Comparison of ENCODE assay signal across 1 cellular context in the genomic region with DNA sequence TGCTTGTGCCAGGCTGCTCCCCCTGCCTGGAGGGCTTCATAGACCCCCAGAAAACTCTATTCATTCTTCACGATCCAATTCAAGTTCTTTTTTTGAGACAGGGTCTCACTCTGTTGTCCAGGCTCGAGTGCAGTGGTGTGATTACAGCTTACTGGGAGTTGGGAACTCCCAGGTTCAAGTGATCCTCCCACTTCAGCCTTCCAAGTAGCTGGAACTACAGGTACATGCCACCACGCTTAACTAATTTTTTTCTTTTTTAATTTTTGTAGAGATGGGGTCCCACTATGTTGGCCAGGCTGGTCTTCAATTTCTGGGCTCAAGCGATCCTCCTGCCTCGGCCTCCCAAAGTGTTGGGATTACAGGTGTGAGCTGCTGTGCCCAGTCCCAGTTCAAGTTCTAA.
A peak's percentile ranks its signal among the peaks of the same experiment; 100 is the strongest.
TF ChIP-seq lines count a peak whose summit lies in the region.

No MANE protein-coding gene starts in this region.

TF ChIP-seq in K562, 482 proteins besides CTCF, POLR2A, EP300 and RAD21:
- TF ChIP-seq ZBTB43 (CRISPR knock-in tag; IDR thresholded peaks at IDR 0.05) = 0 out of 2 replicates have a peak, but pooled peaks have one; percentile 12
- no peak for TF ChIP-seq CHD4 (IDR thresholded peaks at IDR 0.05; ENCODE audit: insufficient read depth, insufficient replicate concordance, low read depth, low read length, poor library complexity, severe bottlenecking)
- TF ChIP-seq ZNF121 (CRISPR knock-in tag; conservative IDR thresholded peaks at IDR 0.05) = peak; percentile 92
- TF ChIP-seq, protein P1, sequence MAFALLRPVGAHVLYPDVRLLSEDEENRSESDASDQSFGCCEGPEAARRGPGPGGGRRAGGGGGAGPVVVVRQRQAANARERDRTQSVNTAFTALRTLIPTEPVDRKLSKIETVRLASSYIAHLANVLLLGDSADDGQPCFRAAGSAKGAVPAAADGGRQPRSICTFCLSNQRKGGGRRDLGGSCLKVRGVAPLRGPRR (CRISPR knock-in tag; IDR thresholded peaks at IDR 0.05) = no peak
- TF ChIP-seq, protein P2, sequence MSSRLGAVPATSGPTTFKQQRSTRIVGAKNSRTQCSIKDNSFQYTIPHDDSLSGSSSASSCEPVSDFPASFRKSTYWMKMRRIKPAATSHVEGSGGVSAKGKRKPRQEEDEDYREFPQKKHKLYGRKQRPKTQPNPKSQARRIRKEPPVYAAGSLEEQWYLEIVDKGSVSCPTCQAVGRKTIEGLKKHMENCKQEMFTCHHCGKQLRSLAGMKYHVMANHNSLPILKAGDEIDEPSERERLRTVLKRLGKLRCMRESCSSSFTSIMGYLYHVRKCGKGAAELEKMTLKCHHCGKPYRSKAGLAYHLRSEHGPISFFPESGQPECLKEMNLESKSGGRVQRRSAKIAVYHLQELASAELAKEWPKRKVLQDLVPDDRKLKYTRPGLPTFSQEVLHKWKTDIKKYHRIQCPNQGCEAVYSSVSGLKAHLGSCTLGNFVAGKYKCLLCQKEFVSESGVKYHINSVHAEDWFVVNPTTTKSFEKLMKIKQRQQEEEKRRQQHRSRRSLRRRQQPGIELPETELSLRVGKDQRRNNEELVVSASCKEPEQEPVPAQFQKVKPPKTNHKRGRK (tag; IDR thresholded peaks at IDR 0.05) = no peak
- TF ChIP-seq HLTF (IDR thresholded peaks at IDR 0.05) = no peak
- no peak for TF ChIP-seq ZNF431 (CRISPR knock-in tag; IDR thresholded peaks at IDR 0.05)
- TF ChIP-seq MEF2D (tag; conservative IDR thresholded peaks at IDR 0.05; ENCODE audit: low read depth) = no peak
TF ChIP-seq in K562: peak in this region for 2.
